1 cellular context compared by ENCODE assay signal in genomic region chr4:180805101-180805500, GRCh38.
TF ChIP-seq lines count a peak whose summit lies in the region.

No MANE protein-coding gene starts in this region.

TF ChIP-seq in IMR-90, 13 proteins besides CTCF, POLR2A, EP300 and RAD21 (continued from another document):
- no peak for TF ChIP-seq ELK1 (IDR thresholded peaks at IDR 0.05; ENCODE audit: borderline replicate concordance, low read depth, low read length)
